In the genomic region with DNA sequence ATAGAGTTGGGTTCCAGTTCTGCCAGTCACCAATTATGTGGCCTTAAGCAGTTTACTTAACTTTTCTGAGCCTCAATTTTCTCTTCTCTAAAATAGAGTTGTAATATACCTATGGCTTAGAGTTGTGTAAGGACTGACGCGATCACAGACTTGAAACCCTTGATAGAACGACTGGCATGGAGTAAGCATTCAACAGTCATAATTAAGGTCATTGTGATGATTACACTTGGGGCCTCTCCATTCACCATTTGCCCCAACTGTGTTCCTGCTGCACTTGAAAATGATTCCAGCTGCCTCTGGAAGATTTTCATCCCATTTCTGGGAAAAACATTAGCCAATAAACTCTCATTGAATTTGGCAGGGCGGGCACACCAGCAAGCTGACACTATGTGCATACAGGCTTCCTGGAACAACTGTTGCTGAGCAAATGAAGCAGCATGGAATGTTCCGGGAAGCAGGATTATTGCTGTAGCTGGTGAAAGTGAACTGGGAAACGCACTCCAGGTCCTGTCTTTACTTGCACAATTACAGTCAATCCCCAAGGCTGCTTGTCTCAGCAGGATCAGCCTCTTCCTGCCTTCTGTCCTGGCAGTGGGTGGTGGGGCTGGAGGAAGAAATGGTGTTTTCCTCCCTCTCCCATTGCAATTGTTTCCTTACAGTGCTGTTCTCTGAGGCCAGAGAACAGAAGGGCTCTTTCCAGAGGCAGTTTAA, we compare ENCODE assay signal across 9 cellular contexts. TPM values are rescaled to one million over a fixed set of nuclear protein-coding genes. Genes with fewer than 3 reads are reported as not detected.
A peak's percentile ranks its signal among the peaks of the same experiment; 100 is the strongest.
DNase-seq lines count a peak whose midpoint lies in the region; ATAC-seq and TF ChIP-seq lines count a peak whose summit lies in the region.
"Had no signal": no experiment of that assay in that cellular context is flagged by ENCODE, and none has a peak within 500 bp of the region (broad histone marks: within the 10 kb centered on the region; RNA-seq: fewer than 3 reads in every experiment).

No MANE protein-coding gene starts in this region.

- no peaks in the 10 kb centered on the region for H3K27me3 ChIP-seq in left lung
- no peaks in the 10 kb centered on the region for H3K27me3 ChIP-seq in subcutaneous abdominal adipose tissue (ENCODE audit: control insufficient read depth in 5 of 5, insufficient read depth in 4 of 5, low read length in 5 of 5)

- peaks cover 71% of the 10 kb centered on the region for H3K36me3 Mint-ChIP-seq in activated CD4-positive, alpha-beta T cell treated with anti-CD3 and anti-CD28 coated beads for 36 hours (ENCODE audit: low read depth)

- no peak overlapping the region for H3K4me3 Mint-ChIP-seq in activated CD4-positive, alpha-beta T cell treated with anti-CD3 and anti-CD28 coated beads for 36 hours

- H3K9me3 Mint-ChIP-seq in activated CD4-positive, alpha-beta T cell treated with anti-CD3 and anti-CD28 coated beads for 36 hours (ENCODE audit: low read depth), result peaks cover 5% of the 10 kb centered on the region

- no peaks in the 10 kb centered on the region for H3K9me3 ChIP-seq in left lung
- no peaks in the 10 kb centered on the region for H3K9me3 ChIP-seq in subcutaneous abdominal adipose tissue (ENCODE audit: control insufficient read depth in 5 of 5, low read length in 5 of 5)

- H3K4me1 ChIP-seq in left lung (peaks cover 47 to 97% of the 10 kb centered on the region in 2 donors), subcutaneous abdominal adipose tissue (ENCODE audit: control insufficient read depth in 5 of 5, insufficient read depth in 5 of 5, low read length in 5 of 5) (peaks cover 14 to 61% (median 44%) of the 10 kb centered on the region in 5 donors)

- intact Hi-C loops in activated CD4-positive, alpha-beta T cell treated with anti-CD3 and anti-CD28 coated beads for 36 hours (cut with DNase I, micrococcal nuclease), result no loop called here
- intact Hi-C loops in left lung (cut with DNase I), result no loop called here

- peaks cover 99% of the 10 kb centered on the region for H3K4me1 Mint-ChIP-seq in activated CD4-positive, alpha-beta T cell treated with anti-CD3 and anti-CD28 coated beads for 36 hours

- no peak for TF ChIP-seq CTCF in left lung (IDR thresholded peaks at IDR 0.05)

- H3K27ac ChIP-seq in left lung (peak overlapping the region; percentile 64 to 88), subcutaneous abdominal adipose tissue (ENCODE audit: low read depth, low read length) (peak overlapping the region; percentile 69)

- H3K36me3 ChIP-seq in left lung, result peaks cover 0 to 15% of the 10 kb centered on the region in 2 donors
- H3K36me3 ChIP-seq in subcutaneous abdominal adipose tissue (ENCODE audit: control insufficient read depth in 5 of 5, insufficient read depth in 5 of 5, low read length in 5 of 5), result no peaks in the 10 kb centered on the region

- H3K9ac ChIP-seq in subcutaneous abdominal adipose tissue (ENCODE audit: low read length in 5 of 5), result peak overlapping the region in 2 of 5 donors; percentile 16 to 38

- no peak overlapping the region for H3K4me3 ChIP-seq in left lung
- H3K4me3 ChIP-seq in subcutaneous abdominal adipose tissue (ENCODE audit: low read depth in 1 of 5, low read length in 5 of 5), result peak overlapping the region in 2 of 5 donors; percentile 6 to 7

- no peaks in the 10 kb centered on the region for H3K27me3 Mint-ChIP-seq in activated CD4-positive, alpha-beta T cell treated with anti-CD3 and anti-CD28 coated beads for 36 hours

- ATAC-seq in activated CD4-positive, alpha-beta T cell treated with anti-CD3 and anti-CD28 coated beads for 36 hours, result no peak
- ATAC-seq in left lung, result peak; percentile 30
- no peak for ATAC-seq in HG03521 (IDR thresholded peaks at IDR 0.05; ENCODE audit: unreplicated experiment)

- POLR2A ChIA-PET in activated CD4-positive, alpha-beta T cell treated with anti-CD3 and anti-CD28 coated beads for 36 hours (lab: Charles Lee), result interaction anchor here (0.7 kb wide), 1 partner anchor 13 kb away, joined by 3 read pairs; no protein-coding TSS in a partner anchor

- peak overlapping the region; percentile 85 for H3K27ac Mint-ChIP-seq in activated CD4-positive, alpha-beta T cell treated with anti-CD3 and anti-CD28 coated beads for 36 hours

- no peak for DNase-seq in activated CD4-positive, alpha-beta T cell treated with anti-CD3 and anti-CD28 coated beads for 36 hours
- no peak for DNase-seq in activated CD4-positive, alpha-beta T cell treated with anti-CD3 and anti-CD28 coated beads for 4 hours
- DNase-seq in astrocyte of the hippocampus (ENCODE audit: low read depth, low spot score), result peak; percentile 37
- DNase-seq in left lung, result no peak
- DNase-seq in mesenteric fat pad (ENCODE audit: low spot score), result no peak
- no peak for DNase-seq in NCI-H774 (lab: John Stamatoyannopoulos, UW)
- DNase-seq: NCI-H187 had no signal

- CTCF ChIA-PET in activated CD4-positive, alpha-beta T cell treated with anti-CD3 and anti-CD28 coated beads for 36 hours (lab: Charles Lee), result interaction anchor here (0.6 to 1.3 kb wide), 4 partner anchors 8 to 147 kb away, joined by 3 to 7 read pairs (median 4); no protein-coding TSS in a partner anchor

RNA-seq across cellular contexts. Expression of a gene that starts 19.6 kb away (rescaled TPM):
- 100 to 1,000 TPM; 357 to 435 TPM for total RNA-seq in activated CD4-positive, alpha-beta T cell treated with anti-CD3 and anti-CD28 coated beads for 36 hours
- total RNA-seq in left lung (100 to 1,000 TPM; 479 to 693 TPM), mesenteric fat pad (280 TPM)
